7 cellular contexts compared by ENCODE assay signal in genomic region chr15:76335851-76336253, GRCh38. TPM values are rescaled to one million over a fixed set of nuclear protein-coding genes. Genes with fewer than 3 reads are reported as not detected.
A peak's percentile ranks its signal among the peaks of the same experiment; 100 is the strongest.
DNase-seq lines count a peak whose midpoint lies in the region; ATAC-seq and TF ChIP-seq lines count a peak whose summit lies in the region.

No MANE protein-coding gene starts in this region.

- H3K79me1 ChIP-seq in trophoblast cell (ENCODE audit: low read length), result no peaks in the 10 kb centered on the region

- H3K27me3 ChIP-seq in trophoblast cell (ENCODE audit: insufficient read depth, low read length), result peaks cover 59% of the 10 kb centered on the region

- H3K9ac ChIP-seq in trophoblast cell (ENCODE audit: low read length), result no peak overlapping the region

- H3K23ac ChIP-seq in trophoblast cell (ENCODE audit: low read length), result no peak overlapping the region

- no peak overlapping the region for H4K8ac ChIP-seq in trophoblast cell (ENCODE audit: low read depth, low read length)

- no peak overlapping the region for H2AK5ac ChIP-seq in trophoblast cell (ENCODE audit: low read length)

- no peaks in the 10 kb centered on the region for H3K36me3 ChIP-seq in trophoblast cell (ENCODE audit: control insufficient read depth in 1 of 2, insufficient read depth in 2 of 2, low read length in 2 of 2)

- no peak for TF ChIP-seq CTCF in coronary artery (IDR thresholded peaks at IDR 0.05)

- H2AFZ ChIP-seq in trophoblast cell (ENCODE audit: insufficient read depth, low read length, poor library complexity), result no peak overlapping the region

- H3K14ac ChIP-seq in trophoblast cell (ENCODE audit: low read length), result no peak overlapping the region

- H3K4me2 ChIP-seq in trophoblast cell (ENCODE audit: low read length), result peak overlapping the region; percentile 58

- intact Hi-C loops in head of caudate nucleus (cut with DNase I), result no loop called here

- peak overlapping the region; percentile 39 for H3K4me3 ChIP-seq in coronary artery
- no peak overlapping the region for H3K4me3 ChIP-seq in trophoblast cell (ENCODE audit: low read depth, low read length)

- H2BK12ac ChIP-seq in trophoblast cell (ENCODE audit: low read length), result no peak overlapping the region

- peaks cover 20 to 25% of the 10 kb centered on the region in 2 experiments for H3K4me1 ChIP-seq in trophoblast cell (ENCODE audit: control insufficient read depth in 1 of 2, insufficient read depth in 2 of 2, low read length in 2 of 2)

- no peak overlapping the region for H3K4ac ChIP-seq in trophoblast cell (ENCODE audit: low read depth, low read length)

- no peak overlapping the region for H3K18ac ChIP-seq in trophoblast cell (ENCODE audit: low read length)

- H2BK5ac ChIP-seq in trophoblast cell (ENCODE audit: low read depth, low read length, poor library complexity), result no peak overlapping the region

- peak; percentile 2 for ATAC-seq in GM18502 (IDR thresholded peaks at IDR 0.05; ENCODE audit: poor library complexity, unreplicated experiment)
- no peak for ATAC-seq in HG02884 (IDR thresholded peaks at IDR 0.05; ENCODE audit: unreplicated experiment)

- no CpG with 5 or more reads among the region's 11 CpGs for WGBS in trophoblast cell (ENCODE audit: extremely low coverage, insufficient coverage, insufficient read length)

- peaks cover 8% of the 10 kb centered on the region for H3K9me3 ChIP-seq in trophoblast cell (ENCODE audit: insufficient read depth, low read depth, low read length)

- H3K27ac ChIP-seq in coronary artery, result no peak overlapping the region
- no peak overlapping the region for H3K27ac ChIP-seq in trophoblast cell (ENCODE audit: low read depth, low read length)

- DNase-seq in NAMALWA (ENCODE audit: low spot score), result peak; percentile 50
- DNase-seq in coronary artery (ENCODE audit: low spot score), result no peak
- DNase-seq in trophoblast cell, result peak in 1 of 2 donors; percentile 23
- no peak for DNase-seq in head of caudate nucleus
- no peak for DNase-seq in superior temporal gyrus (ENCODE audit: extremely low spot score)

- H3K79me2 ChIP-seq in trophoblast cell (ENCODE audit: control insufficient read depth, insufficient read depth, low read length, poor library complexity), result no peaks in the 10 kb centered on the region

- H2BK120ac ChIP-seq in trophoblast cell (ENCODE audit: insufficient read depth, low read length, poor library complexity), result no peak overlapping the region

- H4K12ac ChIP-seq in trophoblast cell (ENCODE audit: low read depth, low read length), result no peak overlapping the region

- H4K91ac ChIP-seq in trophoblast cell (ENCODE audit: low read depth, low read length), result no peak overlapping the region

RNA-seq across cellular contexts. Expression of gene ISL2, which starts 0.7 kb away (rescaled TPM):
- 0.19 and 0.29 TPM in 2 replicates for polyA plus RNA-seq in trophoblast cell (2013)

RNA-seq across cellular contexts. Expression of gene ETFA, which starts 24.6 kb away (rescaled TPM):
- polyA plus RNA-seq in trophoblast cell (2013), result 82.1 and 86.6 TPM in 2 replicates
